8 cellular contexts compared by ENCODE assay signal in genomic region chr17:1179635-1180433, GRCh38. TPM values are rescaled to one million over a fixed set of nuclear protein-coding genes. Genes with fewer than 3 reads are reported as not detected.
DNase-seq lines count a peak whose midpoint lies in the region; ATAC-seq, FAIRE-seq and TF ChIP-seq lines count a peak whose summit lies in the region.

Gene ABR (minus strand): TSS chr17:1179981. CDS start chr17:1179727, 254 bp downstream.

- TF ChIP-seq CTCF in AG09309 (IDR thresholded peaks at IDR 0.05; ENCODE audit: control insufficient read depth, insufficient read depth, low read depth, low read length, missing control alignments): no peak
- no peak for TF ChIP-seq CTCF in activated CD8-positive, alpha-beta T cell treated with anti-CD3 and anti-CD28 coated beads for 36 hours (IDR thresholded peaks at IDR 0.05)
- no peak for TF ChIP-seq CTCF in H1 (IDR thresholded peaks at IDR 0.05; ENCODE audit: control extremely low read depth in 1 of 3, insufficient read depth in 1 of 3, low read depth in 1 of 3, low read length in 3 of 3)

- H3K23me2 ChIP-seq in H1 (ENCODE audit: low read depth, low read length): peaks cover 10% of the 10 kb centered on the region; the same call in 1 of the 2 replicates

- no peak within 1 kb of the TSS for H3K27ac ChIP-seq in H1 (ENCODE audit: low read depth, low read length)

- H4K8ac ChIP-seq in H1 (ENCODE audit: extremely low read depth, insufficient read depth, low read length): peak within 1 kb of the TSS; percentile 75

- H2AFZ ChIP-seq in H1 (ENCODE audit: low read length): no peak within 1 kb of the TSS; the same call in 1 of the 2 replicates

- H3K4me3 Mint-ChIP-seq in activated CD8-positive, alpha-beta T cell treated with anti-CD3 and anti-CD28 coated beads for 36 hours: peak within 1 kb of the TSS; percentile 67

- no peak within 1 kb of the TSS for H4K91ac ChIP-seq in H1 (replicated peaks; ENCODE audit: insufficient read length, low read length)

- peaks cover 0 to 2% of the 10 kb centered on the region in 2 experiments; a peak in 1 of 4 replicates for H3K79me2 ChIP-seq in H1 (ENCODE audit: control insufficient read depth in 1 of 2, insufficient read depth in 2 of 2, low read length in 2 of 2)

- H3K56ac ChIP-seq in H1 (replicated peaks; ENCODE audit: insufficient read length, low read depth, low read length): no peak within 1 kb of the TSS

- H2BK5ac ChIP-seq in H1 (ENCODE audit: low read depth, low read length): no peak within 1 kb of the TSS

- peaks cover 4 to 9% of the 10 kb centered on the region in 2 experiments for H4K20me1 ChIP-seq in H1 (replicated peaks in 1 of 2; ENCODE audit: control insufficient read depth in 1 of 2, insufficient read depth in 2 of 2, low read length in 2 of 2)

- no peak within 1 kb of the TSS for H3K14ac ChIP-seq in H1 (ENCODE audit: insufficient read length)

- H3K9ac ChIP-seq in H1 (replicated peaks in 1 of 4; ENCODE audit: extremely low read depth in 1 of 4, low read depth in 3 of 4, low read length in 3 of 4): peak within 1 kb of the TSS in 1 of 4 experiments; percentile 81; a peak in 2 of 7 replicates

- H2BK12ac ChIP-seq in H1 (ENCODE audit: low read depth, low read length): 0 out of 2 replicates have a peak within 1 kb of the TSS, but pooled peaks have one; percentile 17

- no peaks in the 10 kb centered on the region for H3K9me3 Mint-ChIP-seq in activated CD8-positive, alpha-beta T cell treated with anti-CD3 and anti-CD28 coated beads for 36 hours

- H3K4me2 ChIP-seq in H1 (ENCODE audit: insufficient read depth in 1 of 2, low read depth in 2 of 2, low read length in 2 of 2): peak within 1 kb of the TSS; percentile 93 to 94

- peak within 1 kb of the TSS; percentile 78 for H3K4me3 ChIP-seq in AG09309 (ENCODE audit: control insufficient read depth, low read depth, low read length)
- peak within 1 kb of the TSS; percentile 52 to 96 (median 65) for H3K4me3 ChIP-seq in H1 (ENCODE audit: extremely low read depth in 1 of 4, insufficient read depth in 2 of 4, low read depth in 3 of 4, low read length in 4 of 4)
- H3K4me3 ChIP-seq in mononuclear cell (ENCODE audit: low read length): peak within 1 kb of the TSS; percentile 42

- peak within 1 kb of the TSS; percentile 60 for H3K18ac ChIP-seq in H1 (ENCODE audit: extremely low read depth, low read length)

- TF ChIP-seq RAD21 in H1 (IDR thresholded peaks at IDR 0.05 in 1 of 2, conservative IDR thresholded peaks at IDR 0.05 in 1 of 2; ENCODE audit: low read depth in 2 of 2, low read length in 2 of 2): no peak

- peaks cover 0 to 28% (median 19%) of the 10 kb centered on the region in 4 experiments; a peak in 5 of 7 replicates for H3K27me3 ChIP-seq in H1 (replicated peaks in 1 of 4; ENCODE audit: control insufficient read depth in 3 of 4, extremely low read depth in 1 of 4, insufficient read depth in 3 of 4, low read length in 3 of 4)
- H3K27me3 ChIP-seq in mononuclear cell (ENCODE audit: insufficient read depth, low read length): no peaks in the 10 kb centered on the region

- H3K4me1 Mint-ChIP-seq in activated CD8-positive, alpha-beta T cell treated with anti-CD3 and anti-CD28 coated beads for 36 hours (ENCODE audit: low read depth): peaks cover 15% of the 10 kb centered on the region

- FAIRE-seq in HTR-8/SVneo (lab: Jason Lieb, UNC) (no peak), H1 (lab: Jason Lieb, UNC) (no peak)

- no peak within 1 kb of the TSS for H2BK120ac ChIP-seq in H1 (replicated peaks; ENCODE audit: low read depth, low read length)

- CTCF ChIA-PET in activated CD8-positive, alpha-beta T cell treated with anti-CD3 and anti-CD28 coated beads for 36 hours (lab: Charles Lee): interaction anchor here (9.7 kb wide), 1 partner anchor 56 kb away, joined by 142 read pairs; no protein-coding TSS in a partner anchor
- CTCF ChIA-PET in H1 (lab: Charles Lee; ENCODE audit: partially characterized antibody): interaction anchor here (0.8 to 1.9 kb wide), 3 partner anchors 11 to 154 kb away, joined by 3 to 6 read pairs (median 3); no protein-coding TSS in a partner anchor

- H2BK20ac ChIP-seq in H1 (ENCODE audit: low read length): no peak within 1 kb of the TSS

- 0% methylated on average over 17 of the region's 100 CpGs; no CpG with 5 or more reads in 1 of the 2 experiments for WGBS in H1 (ENCODE audit: extremely low coverage in 1 of 2, insufficient coverage in 1 of 2, insufficient read length in 1 of 2, insufficient replicate concordance in 2 of 2, low coverage in 1 of 2, low lambda C conversion rate in 2 of 2, missing lambda C conversion rate in 1 of 2), 2 experiments

- no peaks in the 10 kb centered on the region for H3K36me3 Mint-ChIP-seq in activated CD8-positive, alpha-beta T cell treated with anti-CD3 and anti-CD28 coated beads for 36 hours (ENCODE audit: low read depth)

- no peaks in the 10 kb centered on the region for H3K36me3 ChIP-seq in H1 (ENCODE audit: control insufficient read depth in 2 of 4, insufficient read depth in 4 of 4, low read length in 3 of 4)

- H3K4ac ChIP-seq in H1 (replicated peaks; ENCODE audit: insufficient read length, low read depth, low read length): no peak within 1 kb of the TSS

- H3K27ac Mint-ChIP-seq in activated CD8-positive, alpha-beta T cell treated with anti-CD3 and anti-CD28 coated beads for 36 hours: no peak within 1 kb of the TSS

- H3K9me3 ChIP-seq in H1 (ENCODE audit: insufficient read depth in 2 of 2, low read depth in 1 of 2, low read length in 1 of 2) (no peaks in the 10 kb centered on the region), mononuclear cell (ENCODE audit: low read depth, low read length) (no peaks in the 10 kb centered on the region)

- no peak for TF ChIP-seq POLR2A in H1 (IDR thresholded peaks at IDR 0.05; ENCODE audit: control extremely low read depth in 1 of 2, low read depth in 2 of 2, low read length in 2 of 2)

- no peak within 1 kb of the TSS for H3K23ac ChIP-seq in H1 (ENCODE audit: insufficient read length)

- peaks cover 2% of the 10 kb centered on the region for H3K27me3 Mint-ChIP-seq in activated CD8-positive, alpha-beta T cell treated with anti-CD3 and anti-CD28 coated beads for 36 hours

- TF ChIP-seq EP300 in H1 (IDR thresholded peaks at IDR 0.05; ENCODE audit: borderline replicate concordance in 1 of 2, low read depth in 2 of 2, low read length in 2 of 2): no peak

- intact Hi-C loops in activated CD8-positive, alpha-beta T cell treated with anti-CD3 and anti-CD28 coated beads for 36 hours (cut with micrococcal nuclease): no loop called here

- H2BK15ac ChIP-seq in H1 (ENCODE audit: low read length): no peak within 1 kb of the TSS

- H4K5ac ChIP-seq in H1 (ENCODE audit: insufficient read length, low read depth, low read length): no peak within 1 kb of the TSS

- no peak within 1 kb of the TSS for H2AK5ac ChIP-seq in H1 (ENCODE audit: low read depth, low read length)

- ATAC-seq in activated CD8-positive, alpha-beta T cell treated with anti-CD3 and anti-CD28 coated beads for 36 hours: peak; percentile 52
- no peak for ATAC-seq in GM19395 (IDR thresholded peaks at IDR 0.05; ENCODE audit: unreplicated experiment)

- H3K4me1 ChIP-seq in H1 (replicated peaks in 1 of 4; ENCODE audit: control insufficient read depth in 3 of 4, insufficient read depth in 4 of 4, low read length in 3 of 4) (peaks cover 0 to 20% (median 10%) of the 10 kb centered on the region in 4 experiments; a peak in 6 of 7 replicates), mononuclear cell (ENCODE audit: insufficient read depth, low read length) (peaks cover 31% of the 10 kb centered on the region)

- DNase-seq in AG09309 (ENCODE audit: low read depth) (no peak), HTR-8/SVneo (ENCODE audit: insufficient read length, low spot score) (peak; percentile 59), H1 (ENCODE audit: low read depth in 1 of 2, low spot score in 2 of 2) (peak in 1 of 2 experiments; percentile 82), kidney tubule cell (ENCODE audit: low spot score) (no peak)
- DNase-seq in activated CD8-positive, alpha-beta T cell treated with anti-CD3 and anti-CD28 coated beads for 36 hours: peak; percentile 55
- peak in 5 of 6 experiments; percentile 43 to 71 (median 61) for DNase-seq in stimulated activated naive CD4-positive, alpha-beta T cell (lab: John Stamatoyannopoulos, UW)

- H3K79me1 ChIP-seq in H1 (ENCODE audit: low read depth, low read length): no peaks in the 10 kb centered on the region; the same call in 1 of the 2 replicates

- POLR2A ChIA-PET in activated CD8-positive, alpha-beta T cell treated with anti-CD3 and anti-CD28 coated beads for 36 hours (lab: Charles Lee): interaction anchor here (1.0 to 2.6 kb wide), 2 partner anchors 22 to 48 kb away, joined by 3 to 12 read pairs; no protein-coding TSS in a partner anchor
- POLR2A ChIA-PET in H1 (lab: Charles Lee; ENCODE audit: partially characterized antibody): no interaction called here

TF ChIP-seq in H1, 55 proteins besides CTCF, POLR2A, EP300 and RAD21:
- TF ChIP-seq BCL11A (IDR thresholded peaks at IDR 0.05; ENCODE audit: low read depth in 2 of 2, low read length in 2 of 2) (no peak), KDM4A (IDR thresholded peaks at IDR 0.05; ENCODE audit: low read depth, low read length, severe bottlenecking) (peak; percentile 26), EGR1 (IDR thresholded peaks at IDR 0.05; ENCODE audit: borderline replicate concordance, low read depth, low read length) (0 out of 2 replicates have a peak, but pooled peaks have one; percentile 0)

RNA-seq across cellular contexts. Expression of gene ABR, which starts in this region (rescaled TPM):
- total RNA-seq in activated CD8-positive, alpha-beta T cell treated with anti-CD3 and anti-CD28 coated beads for 36 hours: 10 to 100 TPM; 44.4 to 46.6 TPM
- 41.4 and 44.8 TPM in 2 replicates for total RNA-seq in H1 (2021; fragmentation: NEBNext Ultra II Directional; extraction: Animal tissue kit (Norgen Biotek cat#: 25700))
- 47.2 and 68.0 TPM in 2 replicates for polyA plus RNA-seq in H1 (2011; rRNA removed)
- polyA plus RNA-seq in H1 (2011; cell fraction: cytosol; rRNA removed): 42.5 TPM
- polyA plus RNA-seq in H1 (2011; cell fraction: nucleus; rRNA removed): 102 TPM
- polyA plus RNA-seq in H1 (2012, experiment 1 of 2): 25.2 to 40.6 TPM (median 35.7 TPM) in 4 replicates
- polyA plus RNA-seq in H1 (2012, experiment 2 of 2): 13.2 TPM
- 21.3 TPM for polyA plus RNA-seq in H1 (2013, experiment 1 of 2)
- polyA plus RNA-seq in H1 (2013, experiment 2 of 2): 20.9 TPM
- polyA minus RNA-seq in H1 (2011; rRNA and poly(A)+ RNA removed): 25.8 and 37.2 TPM in 2 replicates
- polyA minus RNA-seq in H1 (2011; cell fraction: cytosol; rRNA and poly(A)+ RNA removed): 27.9 TPM
- 34.7 TPM for polyA minus RNA-seq in H1 (2011; cell fraction: nucleus; rRNA and poly(A)+ RNA removed)
- 112 TPM for total RNA-seq in mononuclear cell

Comparison
In these comparisons a context has a peak if more than half of its experiments do, and no peak if none do; other contexts are left out.
1. DNase-seq: peak in HTR-8/SVneo (single experiment), activated CD8-positive, alpha-beta T cell treated with anti-CD3 and anti-CD28 coated beads for 36 hours (single experiment) and stimulated activated naive CD4-positive, alpha-beta T cell (5 of 6); none in AG09309 (single experiment) and kidney tubule cell (single experiment).
2. Peak in every context shown above with its lines, with median percentiles within 50 percentile points of each other: H3K4me3 ChIP-seq.